8 cellular contexts compared by ENCODE assay signal in the genomic region with DNA sequence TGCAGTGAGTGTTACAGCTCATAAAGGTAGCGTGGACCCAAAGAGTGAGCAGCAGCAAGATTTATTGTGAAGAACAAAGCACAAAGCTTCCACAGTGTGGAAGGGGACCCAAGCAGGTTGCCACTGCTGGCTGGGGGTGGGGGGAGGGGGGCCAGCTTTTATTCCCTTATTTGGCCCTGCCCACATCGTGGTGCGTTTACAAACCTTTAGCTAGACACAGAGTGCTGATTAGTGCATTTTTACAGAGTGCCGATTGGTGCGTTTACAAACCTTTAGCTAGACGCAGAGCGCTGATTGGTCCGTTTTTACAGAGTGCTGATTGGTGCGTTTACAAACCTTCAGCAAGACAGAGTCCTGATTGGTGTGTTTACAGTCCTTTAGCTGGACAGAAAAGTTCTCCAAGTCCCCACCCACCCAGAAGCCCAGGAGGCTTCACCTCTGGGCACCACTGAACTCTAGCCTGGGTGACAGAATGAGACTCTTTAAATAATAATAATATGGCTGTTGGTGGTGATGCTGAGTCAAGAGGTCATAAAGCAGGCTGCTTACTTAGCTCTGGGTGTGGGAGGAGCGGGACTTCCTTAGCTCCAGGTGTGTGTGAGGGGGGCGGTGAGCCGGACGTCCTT. TPM values are rescaled to one million over a fixed set of nuclear protein-coding genes. Genes with fewer than 3 reads are reported as not detected.
A peak's percentile ranks its signal among the peaks of the same experiment; 100 is the strongest.
DNase-seq lines count a peak whose midpoint lies in the region; ATAC-seq and TF ChIP-seq lines count a peak whose summit lies in the region.
"Not testable (repeated sequence)": the region's sequence is repeated elsewhere in the genome, so short reads cannot be mapped to it uniquely, and the experiment has no call there.

No MANE protein-coding gene starts in this region.

- not testable (repeated sequence) for H3K9me3 Mint-ChIP-seq in Caco-2 (ENCODE audit: unreplicated experiment); activated T-helper 2 cell treated with anti-CD3 and anti-CD28 coated beads, Interferon-gamma antibody, Interleukin-2, Interleukin-4, amounts not matched to agents 10 μg/mL and 5 μg/mL and 100 μg/mL, durations not matched to agents 14 hours and 24 hours and 36 hours; stimulated activated memory B cell treated with anti-CD40 and anti-IgM and Interleukin-4, amounts not matched to agents 10 μg/mL and 1 μg/mL and 100 μg/mL, for 72 hours

- H2AFZ ChIP-seq in OCI-LY1 (ENCODE audit: low read length), result not testable (repeated sequence)

- CTCF ChIA-PET in Caco-2 (lab: Charles Lee), result interaction anchor here (0.6 to 2.0 kb wide), 5 partner anchors 10 to 114 kb away, joined by 4 to 7 read pairs (median 5); no protein-coding TSS in a partner anchor

- H3K36me3 Mint-ChIP-seq in Caco-2 (ENCODE audit: insufficient read depth, unreplicated experiment), result peaks cover 20% of the 10 kb centered on the region
- not testable (repeated sequence) for H3K36me3 Mint-ChIP-seq in activated T-helper 2 cell treated with anti-CD3 and anti-CD28 coated beads, Interferon-gamma antibody, Interleukin-2, Interleukin-4, amounts not matched to agents 10 μg/mL and 5 μg/mL and 100 μg/mL, durations not matched to agents 14 hours and 24 hours and 36 hours (ENCODE audit: low read depth); stimulated activated memory B cell treated with anti-CD40 and anti-IgM and Interleukin-4, amounts not matched to agents 10 μg/mL and 1 μg/mL and 100 μg/mL, for 72 hours

- 88 to 93% methylated on average over 9 of the region's 13 CpGs for WGBS in esophagus squamous epithelium, 2 donors
- WGBS in mesodermal cell (ENCODE audit: insufficient coverage in 2 of 2), 2 experiments, result 90 to 91% methylated on average over 8 to 9 of the region's 13 CpGs

- peaks cover 20% of the 10 kb centered on the region for H3K4me1 Mint-ChIP-seq in Caco-2 (ENCODE audit: low read depth, unreplicated experiment)
- H3K4me1 Mint-ChIP-seq in activated T-helper 2 cell treated with anti-CD3 and anti-CD28 coated beads, Interferon-gamma antibody, Interleukin-2, Interleukin-4, amounts not matched to agents 10 μg/mL and 5 μg/mL and 100 μg/mL, durations not matched to agents 14 hours and 24 hours and 36 hours (ENCODE audit: low read depth), result peaks cover 41% of the 10 kb centered on the region
- H3K4me1 Mint-ChIP-seq in stimulated activated memory B cell treated with anti-CD40 and anti-IgM and Interleukin-4, amounts not matched to agents 10 μg/mL and 1 μg/mL and 100 μg/mL, for 72 hours, result peaks cover 42% of the 10 kb centered on the region

- H4K20me1 ChIP-seq in OCI-LY1 (ENCODE audit: insufficient read depth, low read length), result not testable (repeated sequence)

- ATAC-seq in GM21367 (IDR thresholded peaks at IDR 0.05; ENCODE audit: unreplicated experiment), result peak; percentile 44
- ATAC-seq in HG03280 (IDR thresholded peaks at IDR 0.05; ENCODE audit: unreplicated experiment), result peak; percentile 64
- ATAC-seq in stimulated activated memory B cell treated with anti-CD40 and anti-IgM and Interleukin-4, amounts not matched to agents 10 μg/mL and 1 μg/mL and 100 μg/mL, for 72 hours, result peak; percentile 70

- BruUV-seq in Caco-2 (replicated peaks; lab: Mats Ljungman, UMichigan), result not testable (repeated sequence)

- POLR2A ChIA-PET in Caco-2 (lab: Charles Lee), result interaction anchor here (0.6 to 1.7 kb wide), 6 partner anchors 21 to 171 kb away, joined by 3 to 7 read pairs (median 6); partner anchors contain the start of gene NCAPG2

- H3K27ac ChIP-seq in OCI-LY1 (ENCODE audit: low read depth, low read length, poor library complexity, severe bottlenecking), result not testable (repeated sequence)
- H3K27ac ChIP-seq in esophagus squamous epithelium (peak overlapping the region; percentile 83 to 91 (median 90)), mesodermal cell (ENCODE audit: low read depth, low read length, severe bottlenecking) (peak overlapping the region; percentile 23)

- H3K4me3 Mint-ChIP-seq in Caco-2 (ENCODE audit: unreplicated experiment), result peak overlapping the region; percentile 89
- peak overlapping the region; percentile 85 for H3K4me3 Mint-ChIP-seq in activated T-helper 2 cell treated with anti-CD3 and anti-CD28 coated beads, Interferon-gamma antibody, Interleukin-2, Interleukin-4, amounts not matched to agents 10 μg/mL and 5 μg/mL and 100 μg/mL, durations not matched to agents 14 hours and 24 hours and 36 hours (ENCODE audit: low read depth)
- peak overlapping the region; percentile 95 for H3K4me3 Mint-ChIP-seq in stimulated activated memory B cell treated with anti-CD40 and anti-IgM and Interleukin-4, amounts not matched to agents 10 μg/mL and 1 μg/mL and 100 μg/mL, for 72 hours

- not testable (repeated sequence) for H3K27me3 Mint-ChIP-seq in Caco-2 (ENCODE audit: insufficient read depth, unreplicated experiment); activated T-helper 2 cell treated with anti-CD3 and anti-CD28 coated beads, Interferon-gamma antibody, Interleukin-2, Interleukin-4, amounts not matched to agents 10 μg/mL and 5 μg/mL and 100 μg/mL, durations not matched to agents 14 hours and 24 hours and 36 hours (ENCODE audit: low read depth); stimulated activated memory B cell treated with anti-CD40 and anti-IgM and Interleukin-4, amounts not matched to agents 10 μg/mL and 1 μg/mL and 100 μg/mL, for 72 hours

- H3K9me3 ChIP-seq in Caco-2; OCI-LY1 (ENCODE audit: low read length); esophagus squamous epithelium; mesodermal cell (ENCODE audit: control insufficient read depth, low read length): not testable (repeated sequence)

- not testable (repeated sequence) for TF ChIP-seq CTCF in Caco-2 (IDR thresholded peaks at IDR 0.05; ENCODE audit: insufficient read depth in 1 of 2, low read depth in 1 of 2, low read length in 1 of 2, severe bottlenecking in 1 of 2, unreplicated experiment in 1 of 2); OCI-LY1 (IDR thresholded peaks at IDR 0.05; ENCODE audit: low read length); esophagus squamous epithelium (IDR thresholded peaks at IDR 0.05)

- not testable (repeated sequence) for H3K36me3 ChIP-seq in Caco-2 (ENCODE audit: control insufficient read depth, insufficient read depth, low read length); OCI-LY1 (ENCODE audit: insufficient read depth, low read length); esophagus squamous epithelium
- H3K36me3 ChIP-seq in mesodermal cell (ENCODE audit: control insufficient read depth, insufficient read depth, low read length), result peaks cover 15% of the 10 kb centered on the region

- H3K79me2 ChIP-seq in OCI-LY1 (ENCODE audit: insufficient read depth, low read length), result not testable (repeated sequence)

- not testable (repeated sequence) for H3F3A ChIP-seq in OCI-LY1 (ENCODE audit: insufficient read depth, low read length)

- H3K27ac Mint-ChIP-seq in Caco-2 (ENCODE audit: unreplicated experiment), result peak overlapping the region; percentile 95
- H3K27ac Mint-ChIP-seq in activated T-helper 2 cell treated with anti-CD3 and anti-CD28 coated beads, Interferon-gamma antibody, Interleukin-2, Interleukin-4, amounts not matched to agents 10 μg/mL and 5 μg/mL and 100 μg/mL, durations not matched to agents 14 hours and 24 hours and 36 hours, result peak overlapping the region; percentile 90
- H3K27ac Mint-ChIP-seq in stimulated activated memory B cell treated with anti-CD40 and anti-IgM and Interleukin-4, amounts not matched to agents 10 μg/mL and 1 μg/mL and 100 μg/mL, for 72 hours, result peak overlapping the region; percentile 95

- not testable (repeated sequence) for TF ChIP-seq POLR2A in esophagus squamous epithelium (IDR thresholded peaks at IDR 0.05)

- H3K4me3 ChIP-seq in Caco-2 (ENCODE audit: low read depth, low read length) (peak overlapping the region; percentile 57), OCI-LY1 (ENCODE audit: low read depth, low read length, poor library complexity, severe bottlenecking) (peak overlapping the region; percentile 56), esophagus squamous epithelium (peak overlapping the region; percentile 45 to 81 (median 64)), mesodermal cell (ENCODE audit: extremely low read depth, insufficient read depth, low read length, poor library complexity, severe bottlenecking) (peak overlapping the region; percentile 36)

- peak overlapping the region; percentile 49; the same call in 1 of the 2 replicates for H3K9ac ChIP-seq in OCI-LY1 (ENCODE audit: low read length)

- intact Hi-C loops in Caco-2 (cut with micrococcal nuclease; ENCODE audit: unreplicated experiment), result loop anchor here (10.0 kb wide), 1 partner anchor 158 kb away; the partner anchor contains the start of gene NCAPG2
- intact Hi-C loops in activated T-helper 2 cell treated with anti-CD3 and anti-CD28 coated beads, Interferon-gamma antibody, Interleukin-2, Interleukin-4, amounts not matched to agents 10 μg/mL and 5 μg/mL and 100 μg/mL, durations not matched to agents 14 hours and 24 hours and 36 hours (cut with micrococcal nuclease), result loop anchor here (1.0 kb wide), 1 partner anchor 33 kb away; no protein-coding TSS in a partner anchor
- intact Hi-C loops in esophagus squamous epithelium (cut with DNase I), result not testable (repeated sequence)

- not testable (repeated sequence) for H3K9me2 ChIP-seq in OCI-LY1 (ENCODE audit: low read depth, low read length)

- peak overlapping the region; percentile 60; the same call in 1 of the 2 replicates for H3K4me2 ChIP-seq in OCI-LY1 (ENCODE audit: low read length)

- DNase-seq in Caco-2, result peak; percentile 68 to 84
- peak; percentile 18 for DNase-seq in activated T-helper 2 cell treated with anti-CD3 and anti-CD28 coated beads, Interferon-gamma antibody, Interleukin-2, Interleukin-4, amounts not matched to agents 10 μg/mL and 5 μg/mL and 100 μg/mL, durations not matched to agents 14 hours and 24 hours and 36 hours (ENCODE audit: low spot score)
- not testable (repeated sequence) for DNase-seq in esophagus squamous epithelium (lab: John Stamatoyannopoulos, UW)

- peaks cover 17% of the 10 kb centered on the region for H3K4me1 ChIP-seq in Caco-2
- peaks cover 16% of the 10 kb centered on the region for H3K4me1 ChIP-seq in OCI-LY1 (ENCODE audit: insufficient read depth, low read length, severe bottlenecking)
- H3K4me1 ChIP-seq in esophagus squamous epithelium, result peaks cover 0 to 44% (median 4%) of the 10 kb centered on the region in 3 donors
- H3K4me1 ChIP-seq in mesodermal cell (ENCODE audit: control insufficient read depth, insufficient read depth, low read length, poor library complexity, severe bottlenecking), result peaks cover 11% of the 10 kb centered on the region

- not testable (repeated sequence) for H3K27me3 ChIP-seq in Caco-2 (replicated peaks; ENCODE audit: control insufficient read depth, insufficient read depth, low read length); OCI-LY1 (ENCODE audit: insufficient read depth, low read length); esophagus squamous epithelium

RNA-seq across cellular contexts. Expression of gene DYNC2I1, which starts 6.7 kb away (rescaled TPM):
- 13.2 and 17.6 TPM in 2 replicates for total RNA-seq in Caco-2 (2022)
- total RNA-seq in activated T-helper 2 cell treated with anti-CD3 and anti-CD28 coated beads, Interferon-gamma antibody, Interleukin-2, Interleukin-4, amounts not matched to agents 10 μg/mL and 5 μg/mL and 100 μg/mL, durations not matched to agents 14 hours and 24 hours and 36 hours, result 13.6 and 14.9 TPM in 2 replicates
- total RNA-seq in esophagus squamous epithelium, result 10 to 100 TPM in 1 of 4 donors, 1 to 10 TPM in 3; 6.4 to 15.1 (median 7.3) TPM
- polyA plus RNA-seq in mesodermal cell (2013, experiment 1 of 2), result 11.7 TPM
- 11.5 TPM for polyA plus RNA-seq in mesodermal cell (2013, experiment 2 of 2)

RNA-seq across cellular contexts. Expression of gene ESYT2, which starts 33.8 kb away (rescaled TPM):
- total RNA-seq in Caco-2 (2022) (55.2 and 59.4 TPM in 2 replicates), esophagus squamous epithelium (10 to 100 TPM; 52.1 to 94.2 (median 60.5) TPM)
- total RNA-seq in activated T-helper 2 cell treated with anti-CD3 and anti-CD28 coated beads, Interferon-gamma antibody, Interleukin-2, Interleukin-4, amounts not matched to agents 10 μg/mL and 5 μg/mL and 100 μg/mL, durations not matched to agents 14 hours and 24 hours and 36 hours, result 62.4 and 64.2 TPM in 2 replicates
- 32.4 TPM for polyA plus RNA-seq in mesodermal cell (2013, experiment 1 of 2)
- polyA plus RNA-seq in mesodermal cell (2013, experiment 2 of 2), result 32.1 TPM
